1 cellular context compared by ENCODE assay signal in genomic region chr1:115239148-115239820, GRCh38.
TF ChIP-seq lines count a peak whose summit lies in the region.

No MANE protein-coding gene starts in this region.

TF ChIP-seq in SK-N-SH, 30 proteins besides CTCF, POLR2A, EP300 and RAD21 (continued from another document):
- TF ChIP-seq RCOR1 (IDR thresholded peaks at IDR 0.05; ENCODE audit: low read length) (no peak), CHD2 (IDR thresholded peaks at IDR 0.05; ENCODE audit: low read length, partially characterized antibody) (no peak), MEF2A (IDR thresholded peaks at IDR 0.05; ENCODE audit: borderline replicate concordance, low read depth) (no peak), PBX3 (IDR thresholded peaks at IDR 0.05) (peak; percentile 44; the same call in 1 of the 2 replicates), RFX5 (IDR thresholded peaks at IDR 0.05; ENCODE audit: low read length) (no peak), GABPA (IDR thresholded peaks at IDR 0.05; ENCODE audit: low read depth) (no peak), TCF12 (IDR thresholded peaks at IDR 0.05) (peak; percentile 58), IRF3 (IDR thresholded peaks at IDR 0.05; ENCODE audit: low read depth, low read length) (no peak), REST (IDR thresholded peaks at IDR 0.05; ENCODE audit: low read depth, low read length) (no peak), USF2 (IDR thresholded peaks at IDR 0.05; ENCODE audit: borderline replicate concordance, low read depth, low read length) (no peak), FOXJ3 (CRISPR knock-in tag; IDR thresholded peaks at IDR 0.05) (no peak), MAX (IDR thresholded peaks at IDR 0.05; ENCODE audit: low read depth) (peak; percentile 53; the same call in 1 of the 2 replicates), NFIC (IDR thresholded peaks at IDR 0.05; ENCODE audit: borderline replicate concordance) (0 out of 2 replicates have a peak, but pooled peaks have one; percentile 39), FOSL2 (IDR thresholded peaks at IDR 0.05; ENCODE audit: borderline replicate concordance, low read depth) (0 out of 2 replicates have a peak, but pooled peaks have one; percentile 26), YY1 (IDR thresholded peaks at IDR 0.05; ENCODE audit: low read depth) (no peak), MXI1 (IDR thresholded peaks at IDR 0.05; ENCODE audit: low read depth, low read length) (no peak), NRF1 (IDR thresholded peaks at IDR 0.05; ENCODE audit: low read depth, low read length) (no peak), GATA2 (CRISPR knock-in tag; IDR thresholded peaks at IDR 0.05) (no peak), SIN3A (IDR thresholded peaks at IDR 0.05; ENCODE audit: borderline replicate concordance, low read depth, low read length) (no peak), SMC3 (IDR thresholded peaks at IDR 0.05; ENCODE audit: low read depth, low read length) (no peak), TAF1 (IDR thresholded peaks at IDR 0.05; ENCODE audit: borderline replicate concordance, low read depth, low read length) (no peak), POLR2AphosphoS5 (IDR thresholded peaks at IDR 0.05; ENCODE audit: low read depth, low read length) (no peak), TEAD4 (IDR thresholded peaks at IDR 0.05; ENCODE audit: borderline replicate concordance, insufficient read depth) (peak; percentile 50; the same call in 1 of the 2 replicates), ELF1 (IDR thresholded peaks at IDR 0.05) (no peak)
